In genomic region chr1:51516639-51517158, GRCh38 we compare ENCODE assay signal across 8 cellular contexts. TPM values are rescaled to one million over a fixed set of nuclear protein-coding genes. Genes with fewer than 3 reads are reported as not detected.
A peak's percentile ranks its signal among the peaks of the same experiment; 100 is the strongest.
DNase-seq lines count a peak whose midpoint lies in the region; ATAC-seq and TF ChIP-seq lines count a peak whose summit lies in the region.

No MANE protein-coding gene starts in this region.

- peaks cover 81% of the 10 kb centered on the region for H3K4me1 ChIP-seq in CD4-positive, CD25-positive, alpha-beta regulatory T cell (ENCODE audit: control insufficient read depth, insufficient read depth, low read length, poor library complexity, severe bottlenecking)

- peak overlapping the region; percentile 38 to 97 (median 89) for H3K27ac Mint-ChIP-seq in CD4-positive, CD25-positive, alpha-beta regulatory T cell
- peak overlapping the region; percentile 21 to 94 (median 94) for H3K27ac Mint-ChIP-seq in IgD-negative memory B cell
- H3K27ac Mint-ChIP-seq in natural killer cell = peak overlapping the region; percentile 92 to 93

- H3K9me3 Mint-ChIP-seq in CD4-positive, CD25-positive, alpha-beta regulatory T cell = no peaks in the 10 kb centered on the region
- H3K9me3 Mint-ChIP-seq in IgD-negative memory B cell (no peaks in the 10 kb centered on the region), natural killer cell (peaks cover 0 to 4% of the 10 kb centered on the region in 2 donors)

- no peaks in the 10 kb centered on the region for H3K36me3 ChIP-seq in CD4-positive, CD25-positive, alpha-beta regulatory T cell (ENCODE audit: control insufficient read depth, insufficient read depth, low read length)

- DNase-seq in CD4-positive, CD25-positive, alpha-beta regulatory T cell = no peak
- DNase-seq in caudate nucleus (lab: John Stamatoyannopoulos, UW) (no peak), natural killer cell (no peak), germinal center (ENCODE audit: low spot score) (no peak), NCI-H524 treated with DMSO at 0.1 percent for 48 hours (lab: John Stamatoyannopoulos, UW) (no peak), cerebellar nuclear complex (lab: John Stamatoyannopoulos, UW) (no peak)
- DNase-seq in stimulated activated CD4-positive, alpha-beta T cell treated with anti-CD3 and anti-CD28 coated beads, Interleukin-4, amount 100 ng/mL, for 24 hours = no peak

- peaks cover 52 to 81% (median 71%) of the 10 kb centered on the region in 4 donors for H3K4me1 Mint-ChIP-seq in CD4-positive, CD25-positive, alpha-beta regulatory T cell
- H3K4me1 Mint-ChIP-seq in IgD-negative memory B cell = peaks cover 43 to 73% (median 56%) of the 10 kb centered on the region in 3 donors
- H3K4me1 Mint-ChIP-seq in natural killer cell = peaks cover 77 to 83% of the 10 kb centered on the region in 2 donors

- no peaks in the 10 kb centered on the region for H3K27me3 Mint-ChIP-seq in CD4-positive, CD25-positive, alpha-beta regulatory T cell
- H3K27me3 Mint-ChIP-seq in IgD-negative memory B cell (no peaks in the 10 kb centered on the region), natural killer cell (ENCODE audit: low read depth in 2 of 2) (no peaks in the 10 kb centered on the region)

- peak overlapping the region; percentile 95 for H3K4me3 ChIP-seq in CD4-positive, CD25-positive, alpha-beta regulatory T cell (ENCODE audit: low read depth, low read length)

- H3K27ac ChIP-seq in CD4-positive, CD25-positive, alpha-beta regulatory T cell (ENCODE audit: insufficient read depth, low read length, poor library complexity, severe bottlenecking) = peak overlapping the region; percentile 83
- H3K27ac ChIP-seq in caudate nucleus (ENCODE audit: low read depth, low read length) = peak overlapping the region; percentile 29

- ATAC-seq in CD4-positive, CD25-positive, alpha-beta regulatory T cell (ENCODE audit: low read depth in 2 of 2) = no peak
- ATAC-seq in natural killer cell = no peak

- intact Hi-C loops in natural killer cell (cut with micrococcal nuclease) = loop anchor here (5.0 to 10.0 kb wide), 2 partner anchors 74 to 552 kb away; partner anchors contain the start of gene FAF1

- no peak for TF ChIP-seq CTCF in natural killer cell (IDR thresholded peaks at IDR 0.05)

- no peaks in the 10 kb centered on the region for H3K9me3 ChIP-seq in CD4-positive, CD25-positive, alpha-beta regulatory T cell (ENCODE audit: control insufficient read depth in 2 of 2, low read length in 2 of 2)

- no peaks in the 10 kb centered on the region for H3K36me3 Mint-ChIP-seq in CD4-positive, CD25-positive, alpha-beta regulatory T cell
- no peaks in the 10 kb centered on the region for H3K36me3 Mint-ChIP-seq in IgD-negative memory B cell
- no peaks in the 10 kb centered on the region for H3K36me3 Mint-ChIP-seq in natural killer cell

- H3K4me3 Mint-ChIP-seq in CD4-positive, CD25-positive, alpha-beta regulatory T cell = peak overlapping the region; percentile 92 to 99 (median 96)
- H3K4me3 Mint-ChIP-seq in IgD-negative memory B cell (peak overlapping the region; percentile 77 to 97 (median 93)), natural killer cell (peak overlapping the region; percentile 87)

- H3K27me3 ChIP-seq in CD4-positive, CD25-positive, alpha-beta regulatory T cell (ENCODE audit: control insufficient read depth, insufficient read depth, low read length) = no peaks in the 10 kb centered on the region

RNA-seq across cellular contexts. Expression of gene EPS15, which starts 2.4 kb away (rescaled TPM):
- total RNA-seq in CD4-positive, CD25-positive, alpha-beta regulatory T cell = 135 TPM
- polyA plus RNA-seq in CD4-positive, CD25-positive, alpha-beta regulatory T cell = 10 to 100 TPM; 58.5 to 84.1 (median 73.8) TPM
- 70.2 TPM for polyA plus RNA-seq in IgD-negative memory B cell
- total RNA-seq in natural killer cell = 100 to 1,000 TPM in 1 of 3 donors, 10 to 100 TPM in 2; 92.7 to 127 (median 93.5) TPM
